Comparison of ENCODE assay signal across 9 cellular contexts in genomic region chr3:185658504-185658912, GRCh38.
DNase-seq lines count a peak whose midpoint lies in the region; ATAC-seq, FAIRE-seq and TF ChIP-seq lines count a peak whose summit lies in the region.
"Had no signal": no experiment of that assay in that cellular context is flagged by ENCODE, and none has a peak within 500 bp of the region (broad histone marks: within the 10 kb centered on the region; RNA-seq: fewer than 3 reads in every experiment).

No MANE protein-coding gene starts in this region.

- peak overlapping the region; percentile 73 for H2BK5ac ChIP-seq in IMR-90 (ENCODE audit: low read depth, low read length, poor library complexity, severe bottlenecking)
- H2BK5ac ChIP-seq in H1 (ENCODE audit: low read depth, low read length) = no peak overlapping the region

- H3K4ac ChIP-seq in IMR-90 (ENCODE audit: low read depth, low read length) = peak overlapping the region; percentile 80
- no peak overlapping the region for H3K4ac ChIP-seq in H1 (replicated peaks; ENCODE audit: insufficient read length, low read depth, low read length)

- intact Hi-C loops in IMR-90 (cut with micrococcal nuclease) (loop anchor here (2.0 kb wide), 1 partner anchor 162 kb away; no protein-coding TSS in a partner anchor), mucosa of descending colon (cut with DNase I, micrococcal nuclease) (no loop called here)

- H3K56ac ChIP-seq in IMR-90 (ENCODE audit: extremely low read depth, insufficient read depth, low read length) (peak overlapping the region; percentile 34; the same call in 1 of the 2 replicates), H1 (replicated peaks; ENCODE audit: insufficient read length, low read depth, low read length) (no peak overlapping the region)

- H3K27me3 ChIP-seq in IMR-90 (ENCODE audit: control insufficient read depth, insufficient read depth, low read length) (no peaks in the 10 kb centered on the region), H1 (replicated peaks in 1 of 4; ENCODE audit: control insufficient read depth in 3 of 4, extremely low read depth in 1 of 4, insufficient read depth in 3 of 4, low read length in 3 of 4) (no peaks in the 10 kb centered on the region)

- H3K27ac ChIP-seq in IMR-90 (ENCODE audit: insufficient read depth, low read length) (peak overlapping the region; percentile 47), H1 (ENCODE audit: low read depth, low read length) (no peak overlapping the region)

- DNase-seq in A172 (ENCODE audit: low spot score) (peak; percentile 81), IMR-90 (peak; percentile 99), H1 (ENCODE audit: low read depth in 1 of 2, low spot score in 2 of 2) (no peak), mucosa of descending colon (peak in 1 of 3 donors; percentile 64), retina (no peak), COR-L47 (lab: John Stamatoyannopoulos, UW) (no peak)

- H3K23ac ChIP-seq in IMR-90 (ENCODE audit: low read depth, low read length) (no peak overlapping the region), H1 (ENCODE audit: insufficient read length) (no peak overlapping the region)

- H4K5ac ChIP-seq in IMR-90 (ENCODE audit: low read depth, low read length) = no peak overlapping the region
- H4K5ac ChIP-seq in H1 (ENCODE audit: insufficient read length, low read depth, low read length) = no peak overlapping the region

- H3K9ac ChIP-seq in IMR-90 (ENCODE audit: low read depth, low read length) = no peak overlapping the region
- H3K9ac ChIP-seq in H1 (replicated peaks in 1 of 4; ENCODE audit: extremely low read depth in 1 of 4, low read depth in 3 of 4, low read length in 3 of 4) = no peak overlapping the region

- no peaks in the 10 kb centered on the region for H3K79me2 ChIP-seq in H1 (ENCODE audit: control insufficient read depth in 1 of 2, insufficient read depth in 2 of 2, low read length in 2 of 2)

- no TSS peak for BruUV-seq in IMR-90 (replicated peaks; lab: Mats Ljungman, UMichigan)

- H2BK20ac ChIP-seq in IMR-90 (ENCODE audit: low read depth, low read length) (0 out of 2 replicates have a peak overlapping the region, but pooled peaks have one; percentile 43), H1 (ENCODE audit: low read length) (no peak overlapping the region)

- H3K9me3 ChIP-seq in IMR-90 (ENCODE audit: control insufficient read depth, insufficient read depth, low read length) (no peaks in the 10 kb centered on the region), H1 (ENCODE audit: insufficient read depth in 2 of 2, low read depth in 1 of 2, low read length in 1 of 2) (no peaks in the 10 kb centered on the region), mucosa of descending colon (no peaks in the 10 kb centered on the region)

- H2AFZ ChIP-seq in IMR-90 (replicated peaks; ENCODE audit: low read length, poor library complexity) (peak overlapping the region; percentile 7), H1 (ENCODE audit: low read length) (no peak overlapping the region)

- H3K18ac ChIP-seq in IMR-90 (ENCODE audit: low read depth, low read length) (peak overlapping the region; percentile 0; the same call in 1 of the 2 replicates), H1 (ENCODE audit: extremely low read depth, low read length) (no peak overlapping the region)

- H3K4me3 ChIP-seq in IMR-90 (ENCODE audit: insufficient read depth, low read depth, low read length) = no peak overlapping the region
- H3K4me3 ChIP-seq in H1 (ENCODE audit: extremely low read depth in 1 of 4, insufficient read depth in 2 of 4, low read depth in 3 of 4, low read length in 4 of 4) = no peak overlapping the region
- no peak overlapping the region for H3K4me3 ChIP-seq in mucosa of descending colon
- H3K4me3 ChIP-seq: skin epidermis had no signal

- TF ChIP-seq CTCF in IMR-90 (conservative IDR thresholded peaks at IDR 0.05; ENCODE audit: low read depth, low read length) = no peak
- no peak for TF ChIP-seq CTCF in H1 (IDR thresholded peaks at IDR 0.05; ENCODE audit: control extremely low read depth in 1 of 3, insufficient read depth in 1 of 3, low read depth in 1 of 3, low read length in 3 of 3)
- no peak for TF ChIP-seq CTCF in mucosa of descending colon (IDR thresholded peaks at IDR 0.05)

- H3K36me3 ChIP-seq in IMR-90 (ENCODE audit: control insufficient read depth, insufficient read depth, low read length) = peaks cover 48% of the 10 kb centered on the region
- H3K36me3 ChIP-seq in H1 (ENCODE audit: control insufficient read depth in 2 of 4, insufficient read depth in 4 of 4, low read length in 3 of 4) = peaks cover 13 to 53% (median 34%) of the 10 kb centered on the region in 4 experiments
- no peaks in the 10 kb centered on the region for H3K36me3 ChIP-seq in mucosa of descending colon (ENCODE audit: low read depth)

- dilution Hi-C loops in IMR-90 (cut with HindIII; ENCODE audit: low sequenced_read_pairs, unreplicated experiment) = no loop called here

- peak overlapping the region; percentile 77 for H2AK9ac ChIP-seq in IMR-90 (replicated peaks; ENCODE audit: low read depth, low read length, poor library complexity)

- TF ChIP-seq RAD21 in IMR-90 (IDR thresholded peaks at IDR 0.05; ENCODE audit: low read length) = no peak
- no peak for TF ChIP-seq RAD21 in H1 (IDR thresholded peaks at IDR 0.05 in 1 of 2, conservative IDR thresholded peaks at IDR 0.05 in 1 of 2; ENCODE audit: low read depth in 2 of 2, low read length in 2 of 2)

- H3K4me1 ChIP-seq in IMR-90 (ENCODE audit: control insufficient read depth, insufficient read depth, low read length) (peaks cover 31% of the 10 kb centered on the region), H1 (replicated peaks in 1 of 4; ENCODE audit: control insufficient read depth in 3 of 4, insufficient read depth in 4 of 4, low read length in 3 of 4) (peaks cover 0 to 3% (median under 1%) of the 10 kb centered on the region in 4 experiments; a peak in 3 of 7 replicates), mucosa of descending colon (ENCODE audit: low read depth) (peaks cover 4% of the 10 kb centered on the region)

- no peak for FAIRE-seq in H1 (lab: Jason Lieb, UNC)

- TF ChIP-seq POLR2A in IMR-90 (IDR thresholded peaks at IDR 0.05; ENCODE audit: low read depth, low read length) = no peak
- TF ChIP-seq POLR2A in H1 (IDR thresholded peaks at IDR 0.05; ENCODE audit: control extremely low read depth in 1 of 2, low read depth in 2 of 2, low read length in 2 of 2) = no peak

- H2BK15ac ChIP-seq in IMR-90 (ENCODE audit: low read depth, low read length) = peak overlapping the region; percentile 7; the same call in 1 of the 3 replicates
- no peak overlapping the region for H2BK15ac ChIP-seq in H1 (ENCODE audit: low read length)

- H2BK12ac ChIP-seq in H1 (ENCODE audit: low read depth, low read length) = no peak overlapping the region

- H4K8ac ChIP-seq in IMR-90 (ENCODE audit: low read depth in 2 of 2, low read length in 2 of 2) (peak overlapping the region in 1 of 2 experiments; percentile 35; a peak in 2 of 4 replicates), H1 (ENCODE audit: extremely low read depth, insufficient read depth, low read length) (no peak overlapping the region)

- POLR2A ChIA-PET in IMR-90 (lab: Charles Lee; ENCODE audit: unreplicated experiment) = no interaction called here
- POLR2A ChIA-PET in H1 (lab: Charles Lee; ENCODE audit: partially characterized antibody) = interaction anchor here (3.5 kb wide), 1 partner anchor 8 kb away, joined by 11 read pairs; no protein-coding TSS in a partner anchor

- H2AK5ac ChIP-seq in IMR-90 (ENCODE audit: low read depth, low read length) (peak overlapping the region; percentile 92), H1 (ENCODE audit: low read depth, low read length) (no peak overlapping the region)

- no peak for TF ChIP-seq EP300 in H1 (IDR thresholded peaks at IDR 0.05; ENCODE audit: borderline replicate concordance in 1 of 2, low read depth in 2 of 2, low read length in 2 of 2)

- H4K20me1 ChIP-seq in IMR-90 (ENCODE audit: insufficient read depth, low read length) = peaks cover 61% of the 10 kb centered on the region
- H4K20me1 ChIP-seq in H1 (replicated peaks in 1 of 2; ENCODE audit: control insufficient read depth in 1 of 2, insufficient read depth in 2 of 2, low read length in 2 of 2) = peaks cover 0 to 3% of the 10 kb centered on the region in 2 experiments

- H4K91ac ChIP-seq in IMR-90 (ENCODE audit: insufficient read depth, low read depth, low read length) = peak overlapping the region; percentile 83
- H4K91ac ChIP-seq in H1 (replicated peaks; ENCODE audit: insufficient read length, low read length) = no peak overlapping the region

- WGBS in IMR-90 (ENCODE audit: extremely low coverage in 2 of 2, insufficient read length in 1 of 2), 2 experiments = 5% methylated on average over 3 of the region's 8 CpGs; no CpG with 5 or more reads in 1 of the 2 experiments
- WGBS in H1 (ENCODE audit: extremely low coverage in 1 of 2, insufficient coverage in 1 of 2, insufficient read length in 1 of 2, insufficient replicate concordance in 2 of 2, low coverage in 1 of 2, low lambda C conversion rate in 2 of 2, missing lambda C conversion rate in 1 of 2), 2 experiments = 87% methylated on average over 8 of the region's 8 CpGs; no CpG with 5 or more reads in 1 of the 2 experiments

- H3K79me1 ChIP-seq in IMR-90 (ENCODE audit: low read depth in 1 of 2, low read length in 2 of 2) (peaks cover 24 to 69% of the 10 kb centered on the region in 2 experiments), H1 (ENCODE audit: low read depth, low read length) (no peaks in the 10 kb centered on the region)

- H2BK120ac ChIP-seq in IMR-90 (ENCODE audit: low read depth, low read length) = peak overlapping the region; percentile 50
- no peak overlapping the region for H2BK120ac ChIP-seq in H1 (replicated peaks; ENCODE audit: low read depth, low read length)

- H3K9me1 ChIP-seq in IMR-90 (ENCODE audit: insufficient read depth, low read length) = peaks cover 34% of the 10 kb centered on the region

- CTCF ChIA-PET in IMR-90 (lab: Yijun Ruan, JAX) = interaction anchor here (1.4 to 3.1 kb wide), 2 partner anchors 19 to 109 kb away, joined by 3 to 14 read pairs; no protein-coding TSS in a partner anchor
- CTCF ChIA-PET in H1 (lab: Charles Lee; ENCODE audit: partially characterized antibody) = interaction anchor here (0.6 to 6.9 kb wide), 12 partner anchors 11 to 1186 kb away, joined by 3 to 67 read pairs (median 6); no protein-coding TSS in a partner anchor

- ATAC-seq in IMR-90 (ENCODE audit: low read depth) (peak; percentile 74), mucosa of descending colon (peak; percentile 54), GM18907 (IDR thresholded peaks at IDR 0.05; ENCODE audit: unreplicated experiment) (no peak), HG02884 (IDR thresholded peaks at IDR 0.05; ENCODE audit: unreplicated experiment) (no peak)

- in situ Hi-C loops in IMR-90 (cut with MboI; ENCODE audit: low sequenced_read_pairs) = loop anchor here (25.0 kb wide), 2 partner anchors 254 to 604 kb away; no protein-coding TSS in a partner anchor

- H3K23me2 ChIP-seq in H1 (ENCODE audit: low read depth, low read length) = no peaks in the 10 kb centered on the region

- H3K14ac ChIP-seq in IMR-90 (replicated peaks; ENCODE audit: low read depth, low read length) (peak overlapping the region; percentile 33; the same call in 1 of the 2 replicates), H1 (ENCODE audit: insufficient read length) (no peak overlapping the region)

- H3K4me2 ChIP-seq in IMR-90 (ENCODE audit: low read depth, low read length) (no peak overlapping the region), H1 (ENCODE audit: insufficient read depth in 1 of 2, low read depth in 2 of 2, low read length in 2 of 2) (no peak overlapping the region)

TF ChIP-seq in H1, 55 proteins besides CTCF, POLR2A, EP300 and RAD21 (continues in another document):
- TF ChIP-seq NRF1 (IDR thresholded peaks at IDR 0.05; ENCODE audit: low read depth, low read length) = no peak

Comparison
In these comparisons a context has a peak if more than half of its experiments do, and no peak if none do; other contexts are left out.
1. DNase-seq: peak in A172 (single experiment) and IMR-90 (single experiment); none in H1 (0 of 2), retina (single experiment) and COR-L47 (single experiment).
2. ATAC-seq: peak in IMR-90 (single experiment) and mucosa of descending colon (single experiment); none in GM18907 (single experiment) and HG02884 (single experiment).